ENCODE assay signal across 33 cellular contexts in the genomic region with DNA sequence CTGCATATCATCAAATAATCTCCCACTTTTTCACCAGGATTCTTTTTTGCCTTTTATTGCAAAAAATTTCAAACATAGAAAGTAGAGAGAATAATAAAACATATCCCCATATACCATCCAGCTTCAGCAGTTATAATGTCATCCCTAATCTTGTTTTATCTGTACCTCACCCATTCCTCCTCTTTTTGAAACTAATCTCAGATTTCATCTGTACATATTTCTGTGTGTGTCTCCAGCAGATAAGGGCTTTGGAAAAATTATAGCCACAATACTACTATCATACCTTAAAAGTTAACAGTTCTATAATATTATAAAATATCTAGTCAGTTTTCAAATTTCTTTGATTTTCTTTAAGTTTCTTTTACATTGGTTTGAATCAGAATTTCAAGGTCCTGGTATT. TPM values are rescaled to one million over a fixed set of nuclear protein-coding genes. Genes with fewer than 3 reads are reported as not detected.
"Had no signal": no experiment of that assay in that cellular context is flagged by ENCODE, and none has a peak within 500 bp of the region (broad histone marks: within the 10 kb centered on the region; RNA-seq: fewer than 3 reads in every experiment).

No MANE protein-coding gene starts in this region.

- DNase-seq: activated B cell treated with CpG ODN at 0.5 μM for 24 hours; activated CD4-positive, alpha-beta T cell treated with anti-CD3 and anti-CD28 coated beads for 48 hours; activated CD4-positive, alpha-beta T cell treated with anti-CD3 and anti-CD28 coated beads, Interleukin-2, amount 50 U/mL, for 1 hour; activated CD4-positive, alpha-beta T cell treated with anti-CD3 and anti-CD28 coated beads, Interleukin-2, amount 50 U/mL, for 48 hours; activated CD8-positive, alpha-beta memory T cell treated with anti-CD3 and anti-CD28 coated beads for 24 hours; activated CD8-positive, alpha-beta T cell treated with anti-CD3 and anti-CD28 coated beads for 36 hours; activated effector memory CD4-positive, alpha-beta T cell treated with Interleukin-2 at 50 U/mL for 16 hours; activated gamma-delta T cell treated with Interleukin-2 at 50 U/mL for 16 hours; activated naive CD4-positive, alpha-beta T cell treated with anti-CD3 and anti-CD28 coated beads, Interleukin-2, amount 50 U/mL, for 16 hours; activated naive CD4-positive, alpha-beta T cell treated with Interleukin-2 at 50 U/mL for 16 hours; activated T-cell treated with anti-CD3 and anti-CD28 coated beads, Interleukin-2, amount 50 U/mL, for 4 hours; amniotic stem cell; anterior cingulate cortex; brain microvascular endothelial cell; dorsolateral prefrontal cortex; effector memory CD4-positive, alpha-beta T cell; endodermal cell; foreskin keratinocyte; heart right ventricle; T-helper 2 cell had no signal

- H3K9me3 Mint-ChIP-seq: activated CD8-positive, alpha-beta T cell treated with anti-CD3 and anti-CD28 coated beads for 36 hours; central memory CD8-positive, alpha-beta T cell; endodermal cell had no signal

- H3K4me1 Mint-ChIP-seq: activated T-helper 17 cell treated with anti-CD3 and anti-CD28 coated beads, Interleukin-2, amount 50 U/mL, for 72 hours; central memory CD8-positive, alpha-beta T cell; endodermal cell had no signal

- H2AFZ ChIP-seq: hepatocyte had no signal

- H3K79me2 ChIP-seq: hepatocyte had no signal

- H3K4me2 ChIP-seq: hepatocyte had no signal

- H3K27me3 ChIP-seq: brain microvascular endothelial cell, esophagus muscularis mucosa, foreskin keratinocyte, gastroesophageal sphincter, hepatocyte had no signal

- H3K4me3 ChIP-seq: coronary artery, dorsolateral prefrontal cortex, esophagus muscularis mucosa, gastroesophageal sphincter, heart right ventricle, hepatocyte had no signal

- H3K27ac ChIP-seq: brain microvascular endothelial cell, coronary artery, dorsolateral prefrontal cortex, epithelial cell of prostate, esophagus muscularis mucosa, foreskin keratinocyte, gastroesophageal sphincter, heart right ventricle, hepatocyte had no signal

- ATAC-seq: activated CD4-positive, CD25-positive, alpha-beta regulatory T cell treated with anti-CD3 and anti-CD28 coated beads, Interleukin-2, amount 50 U/mL, for 24 hours; activated CD8-positive, alpha-beta T cell treated with anti-CD3 and anti-CD28 coated beads for 36 hours; activated T-cell treated with anti-CD3 and anti-CD28 coated beads, Interleukin-2, amount 50 U/mL, for 4 hours; activated T-helper 17 cell treated with anti-CD3 and anti-CD28 coated beads, Interleukin-2, amount 50 U/mL, for 72 hours; foreskin keratinocyte; gastroesophageal sphincter; heart right ventricle had no signal

- FAIRE-seq: astrocyte, bronchial epithelial cell, endothelial cell of umbilical vein had no signal

- H3K27me3 Mint-ChIP-seq: activated B cell treated with CpG ODN at 0.5 μM for 24 hours; dendritic cell treated with granulocyte-macrophage colony-stimulating factor and Interleukin-4, amounts not matched to agents 40 ng/mL and 50 ng/mL, for 4 days had no signal

- H3K36me3 ChIP-seq: brain microvascular endothelial cell, esophagus muscularis mucosa, gastroesophageal sphincter, heart right ventricle had no signal

- H3K4me3 Mint-ChIP-seq: activated B cell treated with CpG ODN at 0.5 μM for 24 hours; activated CD8-positive, alpha-beta T cell treated with anti-CD3 and anti-CD28 coated beads for 36 hours; activated naive CD8-positive, alpha-beta T cell; activated T-cell treated with anti-CD3 and anti-CD28 coated beads, Interleukin-2, amount 50 U/mL, for 4 hours; activated T-helper 17 cell treated with anti-CD3 and anti-CD28 coated beads, Interleukin-2, amount 50 U/mL, for 72 hours; central memory CD8-positive, alpha-beta T cell; dendritic cell treated with granulocyte-macrophage colony-stimulating factor and Interleukin-4, amounts not matched to agents 40 ng/mL and 50 ng/mL, for 4 days; endodermal cell had no signal

- H3K9me3 ChIP-seq: esophagus muscularis mucosa, gastroesophageal sphincter, heart right ventricle had no signal

- H3K4me1 ChIP-seq: foreskin keratinocyte, gastroesophageal sphincter had no signal

- H3K27ac Mint-ChIP-seq: activated CD8-positive, alpha-beta T cell treated with anti-CD3 and anti-CD28 coated beads for 36 hours; activated naive CD8-positive, alpha-beta T cell; activated T-helper 17 cell treated with anti-CD3 and anti-CD28 coated beads, Interleukin-2, amount 50 U/mL, for 72 hours; dendritic cell treated with granulocyte-macrophage colony-stimulating factor and Interleukin-4, amounts not matched to agents 40 ng/mL and 50 ng/mL, for 4 days; endodermal cell had no signal

RNA-seq across cellular contexts. Expression of gene ENTPD1, which starts 7.6 kb away (rescaled TPM):
- total RNA-seq: bronchial epithelial cell, foreskin keratinocyte had no signal
- polyA plus RNA-seq: foreskin keratinocyte had no signal
